In the genomic region with DNA sequence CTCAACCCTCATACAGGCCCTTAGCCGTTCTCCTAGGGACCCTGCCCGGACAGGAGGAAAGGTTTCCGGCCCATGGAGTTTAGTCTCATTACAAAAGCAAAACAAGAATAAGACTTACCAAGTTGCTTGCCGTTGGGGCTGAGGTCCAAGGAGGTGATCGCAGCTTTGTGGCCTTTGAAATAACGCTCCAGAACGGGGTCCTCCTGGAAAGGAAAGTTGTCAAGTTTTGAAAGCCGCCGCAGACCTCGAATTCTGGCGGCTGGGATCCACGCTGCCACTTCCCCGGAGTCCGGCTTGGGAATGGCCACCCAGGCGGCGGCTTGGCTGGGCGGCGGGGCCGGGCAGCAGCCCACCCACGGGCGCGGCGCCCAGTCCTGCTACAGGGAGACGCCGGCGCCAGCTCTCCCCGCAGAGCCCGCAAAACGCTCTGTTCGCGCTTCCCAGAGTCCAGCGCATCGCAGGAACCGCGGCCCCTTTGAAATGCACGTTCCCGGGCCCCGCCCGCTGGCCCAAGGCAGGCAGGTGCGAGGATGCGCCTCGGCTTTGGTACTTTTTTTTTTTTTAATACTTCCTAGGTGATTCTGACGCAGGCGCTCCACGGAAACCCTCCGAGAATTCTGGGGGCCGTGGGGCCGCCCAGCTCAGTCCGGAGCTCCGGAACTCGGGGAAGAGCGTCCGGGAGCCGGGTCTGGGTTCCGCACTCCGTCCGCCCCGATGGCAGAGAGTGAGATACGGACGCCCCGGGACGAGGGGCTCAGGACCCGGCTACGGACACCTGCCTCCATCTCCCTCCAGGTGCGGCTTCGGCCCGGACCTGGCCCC, we compare ENCODE assay signal across 1 cellular context.
TF ChIP-seq lines count a peak whose summit lies in the region.

No MANE protein-coding gene starts in this region.

TF ChIP-seq in K562, 482 proteins besides CTCF, POLR2A, EP300 and RAD21 (continued from another document and continues in another):
- TF ChIP-seq, protein P1, sequence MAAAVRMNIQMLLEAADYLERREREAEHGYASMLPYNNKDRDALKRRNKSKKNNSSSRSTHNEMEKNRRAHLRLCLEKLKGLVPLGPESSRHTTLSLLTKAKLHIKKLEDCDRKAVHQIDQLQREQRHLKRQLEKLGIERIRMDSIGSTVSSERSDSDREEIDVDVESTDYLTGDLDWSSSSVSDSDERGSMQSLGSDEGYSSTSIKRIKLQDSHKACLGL (CRISPR knock-in tag; IDR thresholded peaks at IDR 0.05; ENCODE audit: borderline replicate concordance, poor library complexity, severe bottlenecking), result no peak
- TF ChIP-seq ZNF280A (IDR thresholded peaks at IDR 0.05; ENCODE audit: low read depth, partially characterized antibody), result no peak
- no peak for TF ChIP-seq ZNF740 (CRISPR knock-in tag; IDR thresholded peaks at IDR 0.05)
- 0 out of 4 replicates have a peak, but pooled peaks of 1 of the 2 experiments have one; percentile 28 for TF ChIP-seq ZNF740 (tag; IDR thresholded peaks at IDR 0.05)
- TF ChIP-seq E2F8 (IDR thresholded peaks at IDR 0.05; ENCODE audit: low read depth, partially characterized antibody), result no peak
- no peak for TF ChIP-seq CCAR2 (IDR thresholded peaks at IDR 0.05; ENCODE audit: low read depth, low read length)
- TF ChIP-seq CBX1 (IDR thresholded peaks at IDR 0.05; ENCODE audit: low read depth), result no peak
- TF ChIP-seq ZNF347 (CRISPR knock-in tag; IDR thresholded peaks at IDR 0.05; ENCODE audit: low read depth), result no peak
- peak; percentile 38; the same call in 1 of the 2 replicates for TF ChIP-seq XRCC5 (IDR thresholded peaks at IDR 0.05; ENCODE audit: low read depth, low read length)
- TF ChIP-seq, protein P2, sequence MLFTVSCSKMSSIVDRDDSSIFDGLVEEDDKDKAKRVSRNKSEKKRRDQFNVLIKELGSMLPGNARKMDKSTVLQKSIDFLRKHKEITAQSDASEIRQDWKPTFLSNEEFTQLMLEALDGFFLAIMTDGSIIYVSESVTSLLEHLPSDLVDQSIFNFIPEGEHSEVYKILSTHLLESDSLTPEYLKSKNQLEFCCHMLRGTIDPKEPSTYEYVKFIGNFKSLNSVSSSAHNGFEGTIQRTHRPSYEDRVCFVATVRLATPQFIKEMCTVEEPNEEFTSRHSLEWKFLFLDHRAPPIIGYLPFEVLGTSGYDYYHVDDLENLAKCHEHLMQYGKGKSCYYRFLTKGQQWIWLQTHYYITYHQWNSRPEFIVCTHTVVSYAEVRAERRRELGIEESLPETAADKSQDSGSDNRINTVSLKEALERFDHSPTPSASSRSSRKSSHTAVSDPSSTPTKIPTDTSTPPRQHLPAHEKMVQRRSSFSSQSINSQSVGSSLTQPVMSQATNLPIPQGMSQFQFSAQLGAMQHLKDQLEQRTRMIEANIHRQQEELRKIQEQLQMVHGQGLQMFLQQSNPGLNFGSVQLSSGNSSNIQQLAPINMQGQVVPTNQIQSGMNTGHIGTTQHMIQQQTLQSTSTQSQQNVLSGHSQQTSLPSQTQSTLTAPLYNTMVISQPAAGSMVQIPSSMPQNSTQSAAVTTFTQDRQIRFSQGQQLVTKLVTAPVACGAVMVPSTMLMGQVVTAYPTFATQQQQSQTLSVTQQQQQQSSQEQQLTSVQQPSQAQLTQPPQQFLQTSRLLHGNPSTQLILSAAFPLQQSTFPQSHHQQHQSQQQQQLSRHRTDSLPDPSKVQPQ (CRISPR knock-in tag; IDR thresholded peaks at IDR 0.05; ENCODE audit: borderline replicate concordance), result no peak
- TF ChIP-seq RBFOX2 (IDR thresholded peaks at IDR 0.05; ENCODE audit: low read depth, low read length), result peak; percentile 63
- TF ChIP-seq NONO (IDR thresholded peaks at IDR 0.05; ENCODE audit: low read depth in 2 of 2, low read length in 1 of 2), result no peak
- no peak for TF ChIP-seq MAX (CRISPR knock-in tag; IDR thresholded peaks at IDR 0.05)
- TF ChIP-seq RFX7 (CRISPR knock-in tag; IDR thresholded peaks at IDR 0.05), result no peak
- TF ChIP-seq CHD1 (IDR thresholded peaks at IDR 0.05; ENCODE audit: low read length), result peak; percentile 50
- no peak for TF ChIP-seq STAG1 (CRISPR knock-in tag; IDR thresholded peaks at IDR 0.05; ENCODE audit: borderline replicate concordance)
- TF ChIP-seq SAP30 (IDR thresholded peaks at IDR 0.05; ENCODE audit: borderline replicate concordance, insufficient read depth, low read depth, low read length, poor library complexity, severe bottlenecking), result peak; percentile 24
- no peak for TF ChIP-seq XRCC3 (IDR thresholded peaks at IDR 0.05)
- TF ChIP-seq NR2F6 (CRISPR knock-in tag; IDR thresholded peaks at IDR 0.05), result no peak
- no peak for TF ChIP-seq FOXP4 (CRISPR knock-in tag; IDR thresholded peaks at IDR 0.05; ENCODE audit: borderline replicate concordance)
- TF ChIP-seq E2F1 (CRISPR knock-in tag; IDR thresholded peaks at IDR 0.05), result no peak
- TF ChIP-seq ZNF24 (IDR thresholded peaks at IDR 0.05), result no peak
- no peak for TF ChIP-seq ATF1 (CRISPR knock-in tag; IDR thresholded peaks at IDR 0.05)
- no peak for TF ChIP-seq ATF1 (tag; IDR thresholded peaks at IDR 0.05)
- TF ChIP-seq ZNF561 (CRISPR knock-in tag; conservative IDR thresholded peaks at IDR 0.05), result no peak
- TF ChIP-seq HIVEP1 (CRISPR knock-in tag; IDR thresholded peaks at IDR 0.05), result no peak
- no peak for TF ChIP-seq HDAC8 (tag; IDR thresholded peaks at IDR 0.05)
- 0 out of 2 replicates have a peak, but pooled peaks have one; percentile 24 for TF ChIP-seq ZBTB43 (CRISPR knock-in tag; IDR thresholded peaks at IDR 0.05)
- TF ChIP-seq ZNF232 (CRISPR knock-in tag; IDR thresholded peaks at IDR 0.05), result no peak
- no peak for TF ChIP-seq MAFK (IDR thresholded peaks at IDR 0.05; ENCODE audit: low read length)
- TF ChIP-seq, protein P3, sequence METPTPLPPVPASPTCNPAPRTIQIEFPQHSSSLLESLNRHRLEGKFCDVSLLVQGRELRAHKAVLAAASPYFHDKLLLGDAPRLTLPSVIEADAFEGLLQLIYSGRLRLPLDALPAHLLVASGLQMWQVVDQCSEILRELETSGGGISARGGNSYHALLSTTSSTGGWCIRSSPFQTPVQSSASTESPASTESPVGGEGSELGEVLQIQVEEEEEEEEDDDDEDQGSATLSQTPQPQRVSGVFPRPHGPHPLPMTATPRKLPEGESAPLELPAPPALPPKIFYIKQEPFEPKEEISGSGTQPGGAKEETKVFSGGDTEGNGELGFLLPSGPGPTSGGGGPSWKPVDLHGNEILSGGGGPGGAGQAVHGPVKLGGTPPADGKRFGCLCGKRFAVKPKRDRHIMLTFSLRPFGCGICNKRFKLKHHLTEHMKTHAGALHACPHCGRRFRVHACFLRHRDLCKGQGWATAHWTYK (CRISPR knock-in tag; IDR thresholded peaks at IDR 0.05), result no peak
- no peak for TF ChIP-seq BRCA1 (IDR thresholded peaks at IDR 0.05)
- TF ChIP-seq BRCA1 (CRISPR knock-in tag; IDR thresholded peaks at IDR 0.05), result no peak
- TF ChIP-seq KAT7 (CRISPR knock-in tag; IDR thresholded peaks at IDR 0.05; ENCODE audit: borderline replicate concordance), result no peak
- TF ChIP-seq PCBP1 (IDR thresholded peaks at IDR 0.05; ENCODE audit: low read depth, low read length, poor library complexity, severe bottlenecking), result no peak
- peak in 1 of 2 experiments; percentile 20; a peak in 2 of 4 replicates for TF ChIP-seq NRF1 (conservative IDR thresholded peaks at IDR 0.05 in 1 of 2, IDR thresholded peaks at IDR 0.05 in 1 of 2)
- TF ChIP-seq KHSRP (IDR thresholded peaks at IDR 0.05), result no peak
